ENCODE assay signal across 17 cellular contexts in the genomic region with DNA sequence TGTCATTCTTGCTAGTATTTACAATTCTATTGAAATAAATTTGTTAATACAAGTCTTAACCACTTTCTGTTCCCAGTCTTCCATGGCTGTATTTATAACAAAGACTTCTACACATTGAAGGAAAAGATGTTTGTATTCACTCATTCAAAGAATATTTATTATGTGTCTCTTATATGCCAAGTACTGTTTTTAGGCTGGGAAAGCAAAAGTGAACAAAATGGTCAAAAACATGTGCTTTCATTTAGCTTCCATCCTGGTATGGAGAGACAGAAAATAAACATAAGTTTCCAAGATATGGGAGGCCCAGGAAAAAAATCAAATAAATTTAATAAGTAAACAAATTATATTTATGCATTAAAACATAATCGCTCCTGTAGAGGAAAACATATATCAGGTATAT. TPM values are rescaled to one million over a fixed set of nuclear protein-coding genes. Genes with fewer than 3 reads are reported as not detected.
DNase-seq lines count a peak whose midpoint lies in the region; ATAC-seq and TF ChIP-seq lines count a peak whose summit lies in the region.
"Had no signal": no experiment of that assay in that cellular context is flagged by ENCODE, and none has a peak within 500 bp of the region (broad histone marks: within the 10 kb centered on the region; RNA-seq: fewer than 3 reads in every experiment).

No MANE protein-coding gene starts in this region.

- POLR2A ChIA-PET in SK-N-SH (lab: Yijun Ruan, JAX): no interaction called here

- no peak for DNase-seq in SK-N-SH
- peak; percentile 77 for DNase-seq in fibroblast of peridontal ligament (ENCODE audit: extremely low read depth)
- DNase-seq in gastrocnemius medialis: no peak
- no peak for DNase-seq in AML-193 (lab: John Stamatoyannopoulos, UW)
- DNase-seq in Peyer's patch: no peak
- DNase-seq: BE2C; Calu3; CD4-positive, alpha-beta memory T cell; COR-L47; DMS53; DMS79 treated with DMSO at 0.1 percent for 48 hours; GM23248; H7; HCEC 1CT had no signal

- in situ Hi-C loops in gastrocnemius medialis (cut with MboI; ENCODE audit: low sequenced_read_pairs in 4 of 4): no loop called here

- H3K9ac ChIP-seq in SK-N-SH: no peak overlapping the region
- H3K9ac ChIP-seq: BLaER1 treated with 17β-estradiol and CSF1 and Interleukin-3, amounts not matched to agents 10 nM and 100 nM; GM23248 had no signal

- H3K27me3 ChIP-seq in SK-N-SH (ENCODE audit: insufficient read depth): no peaks in the 10 kb centered on the region
- H3K27me3 ChIP-seq in gastrocnemius medialis: no peaks in the 10 kb centered on the region
- H3K27me3 ChIP-seq in Peyer's patch: no peaks in the 10 kb centered on the region
- H3K27me3 ChIP-seq: BLaER1 treated with 17β-estradiol and CSF1 and Interleukin-3, amounts not matched to agents 10 nM and 100 nM had no signal

- TF ChIP-seq RAD21 in SK-N-SH (IDR thresholded peaks at IDR 0.05; ENCODE audit: low read length): no peak

- no peaks in the 10 kb centered on the region for H3K9me2 ChIP-seq in SK-N-SH

- no peak overlapping the region for H3K4me3 ChIP-seq in SK-N-SH (ENCODE audit: low read depth in 2 of 2, low read length in 1 of 2)
- no peak overlapping the region for H3K4me3 ChIP-seq in gastrocnemius medialis
- no peak overlapping the region for H3K4me3 ChIP-seq in Peyer's patch
- H3K4me3 ChIP-seq: BLaER1 treated with 17β-estradiol and CSF1 and Interleukin-3, amounts not matched to agents 10 nM and 100 nM; GM23248 had no signal

- H3K36me3 ChIP-seq in SK-N-SH (replicated peaks in 1 of 2; ENCODE audit: control insufficient read depth in 1 of 2, insufficient read depth in 2 of 2, low read length in 1 of 2) (no peaks in the 10 kb centered on the region), gastrocnemius medialis (peaks cover 0 to 9% of the 10 kb centered on the region in 2 donors), Peyer's patch (no peaks in the 10 kb centered on the region)
- H3K36me3 ChIP-seq: BE2C; BLaER1 treated with 17β-estradiol and CSF1 and Interleukin-3, amounts not matched to agents 10 nM and 100 nM had no signal

- intact Hi-C loops in gastrocnemius medialis (cut with DNase I; ENCODE audit: low total_unique reads): loop anchor here (5.0 kb wide), 1 partner anchor 41 kb away; no protein-coding TSS in a partner anchor

- TF ChIP-seq CTCF in SK-N-SH (IDR thresholded peaks at IDR 0.05) (no peak), gastrocnemius medialis (IDR thresholded peaks at IDR 0.05 in 4 of 5, conservative IDR thresholded peaks at IDR 0.05 in 1 of 5) (no peak), Peyer's patch (IDR thresholded peaks at IDR 0.05) (no peak)

- CTCF ChIA-PET in SK-N-SH (lab: Yijun Ruan, JAX): interaction anchor here (1.0 to 6.9 kb wide), 4 partner anchors 10 to 70 kb away, joined by 3 to 59 read pairs (median 6); a partner anchor contains a TSS

- H3K4me2 ChIP-seq in SK-N-SH: no peak overlapping the region
- H3K4me2 ChIP-seq: BLaER1 treated with 17β-estradiol and CSF1 and Interleukin-3, amounts not matched to agents 10 nM and 100 nM had no signal

- H3K9me3 ChIP-seq in SK-N-SH: no peaks in the 10 kb centered on the region
- no peaks in the 10 kb centered on the region for H3K9me3 ChIP-seq in gastrocnemius medialis
- no peaks in the 10 kb centered on the region for H3K9me3 ChIP-seq in Peyer's patch
- H3K9me3 ChIP-seq: BE2C; BLaER1 treated with 17β-estradiol and CSF1 and Interleukin-3, amounts not matched to agents 10 nM and 100 nM had no signal

- H3K4me1 ChIP-seq in SK-N-SH (ENCODE audit: control insufficient read depth in 1 of 2, insufficient read depth in 2 of 2, low read depth in 1 of 2, low read length in 1 of 2) (peaks cover 0 to 12% of the 10 kb centered on the region in 2 experiments; a peak in 2 of 4 replicates), gastrocnemius medialis (peaks cover 77 to 85% of the 10 kb centered on the region in 2 donors), Peyer's patch (no peaks in the 10 kb centered on the region)
- H3K4me1 ChIP-seq: BE2C had no signal

- TF ChIP-seq POLR2A in gastrocnemius medialis (IDR thresholded peaks at IDR 0.05) (no peak), Peyer's patch (IDR thresholded peaks at IDR 0.05) (no peak)

- TF ChIP-seq EP300 in SK-N-SH (IDR thresholded peaks at IDR 0.05; ENCODE audit: borderline replicate concordance in 1 of 2, low read depth in 1 of 2, low read length in 1 of 2): no peak

- H2AFZ ChIP-seq in SK-N-SH (ENCODE audit: low read depth): no peak overlapping the region
- H2AFZ ChIP-seq: GM23248 had no signal

- WGBS in SK-N-SH (ENCODE audit: low lambda C conversion rate): 85% methylated on average over 1 of the region's 1 CpG

- no peaks in the 10 kb centered on the region for H3K79me2 ChIP-seq in SK-N-SH (ENCODE audit: insufficient read depth)

- H3K27ac ChIP-seq in SK-N-SH (ENCODE audit: low read depth in 2 of 2, low read length in 1 of 2) (0 out of 4 replicates have a peak overlapping the region, but pooled peaks of 1 of the 2 experiments have one; percentile 9), gastrocnemius medialis (peak overlapping the region; percentile 86 to 98 (median 94)), Peyer's patch (no peak overlapping the region)
- H3K27ac ChIP-seq: 22Rv1; BLaER1 treated with 17β-estradiol and CSF1 and Interleukin-3, amounts not matched to agents 10 nM and 100 nM; GM23248 had no signal

- ATAC-seq in SK-N-SH treated with all-trans-retinoic acid at 6 μM for 48 hours: no peak
- no peak for ATAC-seq in gastrocnemius medialis

- no peaks in the 10 kb centered on the region for H3F3A ChIP-seq in SK-N-SH (replicated peaks; ENCODE audit: insufficient read depth)

- no peaks in the 10 kb centered on the region for H4K20me1 ChIP-seq in SK-N-SH (ENCODE audit: insufficient read depth)
- H4K20me1 ChIP-seq: BLaER1 treated with 17β-estradiol and CSF1 and Interleukin-3, amounts not matched to agents 10 nM and 100 nM had no signal

TF ChIP-seq in SK-N-SH treated with all-trans-retinoic acid at 6 μM for 48 hours, 23 proteins besides CTCF, POLR2A, EP300 and RAD21:
- 0 out of 2 replicates have a peak, but pooled peaks have one; percentile 46 for TF ChIP-seq TCF4 (CRISPR knock-in tag; IDR thresholded peaks at IDR 0.05; ENCODE audit: borderline replicate concordance)
- no peak for TF ChIP-seq ZNF565 (CRISPR knock-in tag; conservative IDR thresholded peaks at IDR 0.05; ENCODE audit: low read depth)
TF ChIP-seq in SK-N-SH treated with all-trans-retinoic acid at 6 μM for 48 hours: peak in this region for 1.

TF ChIP-seq in SK-N-SH, 30 proteins besides CTCF, POLR2A, EP300 and RAD21 (continues in another document):
- TF ChIP-seq, protein P1, sequence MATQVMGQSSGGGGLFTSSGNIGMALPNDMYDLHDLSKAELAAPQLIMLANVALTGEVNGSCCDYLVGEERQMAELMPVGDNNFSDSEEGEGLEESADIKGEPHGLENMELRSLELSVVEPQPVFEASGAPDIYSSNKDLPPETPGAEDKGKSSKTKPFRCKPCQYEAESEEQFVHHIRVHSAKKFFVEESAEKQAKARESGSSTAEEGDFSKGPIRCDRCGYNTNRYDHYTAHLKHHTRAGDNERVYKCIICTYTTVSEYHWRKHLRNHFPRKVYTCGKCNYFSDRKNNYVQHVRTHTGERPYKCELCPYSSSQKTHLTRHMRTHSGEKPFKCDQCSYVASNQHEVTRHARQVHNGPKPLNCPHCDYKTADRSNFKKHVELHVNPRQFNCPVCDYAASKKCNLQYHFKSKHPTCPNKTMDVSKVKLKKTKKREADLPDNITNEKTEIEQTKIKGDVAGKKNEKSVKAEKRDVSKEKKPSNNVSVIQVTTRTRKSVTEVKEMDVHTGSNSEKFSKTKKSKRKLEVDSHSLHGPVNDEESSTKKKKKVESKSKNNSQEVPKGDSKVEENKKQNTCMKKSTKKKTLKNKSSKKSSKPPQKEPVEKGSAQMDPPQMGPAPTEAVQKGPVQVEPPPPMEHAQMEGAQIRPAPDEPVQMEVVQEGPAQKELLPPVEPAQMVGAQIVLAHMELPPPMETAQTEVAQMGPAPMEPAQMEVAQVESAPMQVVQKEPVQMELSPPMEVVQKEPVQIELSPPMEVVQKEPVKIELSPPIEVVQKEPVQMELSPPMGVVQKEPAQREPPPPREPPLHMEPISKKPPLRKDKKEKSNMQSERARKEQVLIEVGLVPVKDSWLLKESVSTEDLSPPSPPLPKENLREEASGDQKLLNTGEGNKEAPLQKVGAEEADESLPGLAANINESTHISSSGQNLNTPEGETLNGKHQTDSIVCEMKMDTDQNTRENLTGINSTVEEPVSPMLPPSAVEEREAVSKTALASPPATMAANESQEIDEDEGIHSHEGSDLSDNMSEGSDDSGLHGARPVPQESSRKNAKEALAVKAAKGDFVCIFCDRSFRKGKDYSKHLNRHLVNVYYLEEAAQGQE (IDR thresholded peaks at IDR 0.05; ENCODE audit: low read depth, low read length): no peak
- no peak for TF ChIP-seq SMC3 (IDR thresholded peaks at IDR 0.05; ENCODE audit: low read depth, low read length)
- TF ChIP-seq SIN3A (IDR thresholded peaks at IDR 0.05; ENCODE audit: borderline replicate concordance, low read depth, low read length): no peak
- TF ChIP-seq, protein P2, sequence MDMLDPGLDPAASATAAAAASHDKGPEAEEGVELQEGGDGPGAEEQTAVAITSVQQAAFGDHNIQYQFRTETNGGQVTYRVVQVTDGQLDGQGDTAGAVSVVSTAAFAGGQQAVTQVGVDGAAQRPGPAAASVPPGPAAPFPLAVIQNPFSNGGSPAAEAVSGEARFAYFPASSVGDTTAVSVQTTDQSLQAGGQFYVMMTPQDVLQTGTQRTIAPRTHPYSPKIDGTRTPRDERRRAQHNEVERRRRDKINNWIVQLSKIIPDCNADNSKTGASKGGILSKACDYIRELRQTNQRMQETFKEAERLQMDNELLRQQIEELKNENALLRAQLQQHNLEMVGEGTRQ (IDR thresholded peaks at IDR 0.05; ENCODE audit: borderline replicate concordance, low read depth, low read length): no peak
- TF ChIP-seq, protein P3, sequence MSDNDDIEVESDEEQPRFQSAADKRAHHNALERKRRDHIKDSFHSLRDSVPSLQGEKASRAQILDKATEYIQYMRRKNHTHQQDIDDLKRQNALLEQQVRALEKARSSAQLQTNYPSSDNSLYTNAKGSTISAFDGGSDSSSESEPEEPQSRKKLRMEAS (IDR thresholded peaks at IDR 0.05; ENCODE audit: low read depth): no peak
- TF ChIP-seq POLR2AphosphoS5 (IDR thresholded peaks at IDR 0.05; ENCODE audit: low read depth, low read length): no peak
- TF ChIP-seq TEAD4 (IDR thresholded peaks at IDR 0.05; ENCODE audit: borderline replicate concordance, insufficient read depth): no peak
- TF ChIP-seq MXI1 (IDR thresholded peaks at IDR 0.05; ENCODE audit: low read depth, low read length): no peak
- no peak for TF ChIP-seq NFIC (IDR thresholded peaks at IDR 0.05; ENCODE audit: borderline replicate concordance)
- TF ChIP-seq TCF12 (IDR thresholded peaks at IDR 0.05): no peak

RNA-seq across cellular contexts. Expression of a gene that starts 22.9 kb away (rescaled TPM):
- 4.4 and 4.8 TPM in 2 replicates for polyA plus RNA-seq in SK-N-SH (2012; rRNA removed)
- 5.4 and 6.5 TPM in 2 replicates for polyA plus RNA-seq in SK-N-SH (2012; cell fraction: cytosol; rRNA removed)
- 6.0 and 6.2 TPM in 2 replicates for polyA plus RNA-seq in SK-N-SH (2012; cell fraction: nucleus; rRNA removed)
- total RNA-seq in gastrocnemius medialis (10 to 100 TPM in 3 of 4 donors, 1 to 10 TPM in 1; 4.8 to 35.5 (median 34.1) TPM), Peyer's patch (10 to 100 TPM in 2 of 4 donors, 1 to 10 TPM in 2; 4.4 to 50.3 (median 8.5) TPM)
- total RNA-seq: H7 had no signal
- polyA plus RNA-seq: CD4-positive, alpha-beta memory T cell had no signal

Comparison
In these comparisons a context has a peak if more than half of its experiments do, and no peak if none do; other contexts are left out.
1. H3K27ac ChIP-seq: peak in gastrocnemius medialis (4 of 4); none in Peyer's patch (0 of 4).